8 cellular contexts compared by ENCODE assay signal in the genomic region with DNA sequence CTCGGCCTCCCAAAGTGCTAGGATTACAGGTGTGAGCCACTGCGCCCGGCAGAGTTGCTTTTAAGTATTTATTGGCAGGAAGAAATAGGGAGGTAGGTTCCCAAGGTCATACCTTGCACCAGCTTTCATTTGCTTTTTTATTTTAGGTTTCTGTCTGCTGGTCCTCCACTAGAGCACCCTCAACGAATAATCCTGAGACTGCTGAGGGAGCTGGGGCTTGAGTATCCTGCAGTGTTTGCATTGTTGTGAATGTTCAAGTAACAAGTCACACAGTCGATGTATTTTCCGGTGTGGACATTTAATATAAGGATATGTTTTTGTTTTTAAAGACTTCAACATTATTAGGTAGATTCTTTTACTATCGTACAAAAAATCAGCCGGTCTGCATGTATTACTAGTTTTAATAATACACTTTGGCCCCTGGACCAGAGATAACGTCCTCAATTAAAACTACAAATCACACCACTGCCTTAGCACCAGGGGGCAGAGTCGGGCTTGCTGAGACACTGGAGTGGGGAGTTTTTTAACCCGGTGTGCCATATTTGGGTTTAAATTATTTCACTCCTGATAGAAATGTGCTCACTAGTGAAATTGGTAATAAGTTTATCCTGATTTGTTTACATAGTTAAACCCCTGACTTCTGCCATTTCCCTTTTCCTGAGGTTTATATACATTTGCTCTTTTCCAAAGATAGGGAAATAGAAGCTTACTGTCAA. TPM values are rescaled to one million over a fixed set of nuclear protein-coding genes. Genes with fewer than 3 reads are reported as not detected.
A peak's percentile ranks its signal among the peaks of the same experiment; 100 is the strongest.
DNase-seq lines count a peak whose midpoint lies in the region; ATAC-seq and TF ChIP-seq lines count a peak whose summit lies in the region.

No MANE protein-coding gene starts in this region.

- TF ChIP-seq CTCF in right atrium auricular region (IDR thresholded peaks at IDR 0.05) (peak in 1 of 2 donors; percentile 72), lower leg skin (IDR thresholded peaks at IDR 0.05) (no peak)

- intact Hi-C loops in Right ventricle myocardium inferior (cut with DNase I) (loop anchor here (10.0 kb wide), 1 partner anchor 489 kb away; no protein-coding TSS in a partner anchor), lower leg skin (cut with DNase I; ENCODE audit: low total_unique reads) (no loop called here)

- H3K4me3 ChIP-seq in right atrium auricular region, result no peak overlapping the region
- no peak overlapping the region for H3K4me3 ChIP-seq in lower leg skin (ENCODE audit: low read depth, poor library complexity, severe bottlenecking)

- no peak overlapping the region for H3K27ac ChIP-seq in right atrium auricular region

- H3K27me3 ChIP-seq in right atrium auricular region, result no peaks in the 10 kb centered on the region

- DNase-seq in Right ventricle myocardium inferior (ENCODE audit: missing footprints), result peak; percentile 72
- no peak for DNase-seq in right atrium auricular region (ENCODE audit: low spot score)
- peak; percentile 6 to 19 for DNase-seq in NOMO-1 (lab: John Stamatoyannopoulos, UW; ENCODE audit: unreplicated experiment in 2 of 2)
- DNase-seq in cerebellar cortex (ENCODE audit: low spot score), result peak; percentile 63
- DNase-seq in lung microvascular endothelial cell (ENCODE audit: low read depth in 2 of 2), result peak; percentile 49 to 55
- no peak for DNase-seq in lower leg skin (ENCODE audit: low spot score in 2 of 2)

- H3K4me1 ChIP-seq in right atrium auricular region, result peaks cover 0 to 41% of the 10 kb centered on the region in 2 donors

- ATAC-seq in Right ventricle myocardium inferior (no peak), HG02678 (IDR thresholded peaks at IDR 0.05; ENCODE audit: unreplicated experiment) (peak; percentile 65), GM18873 (IDR thresholded peaks at IDR 0.05; ENCODE audit: low FRiP score, unreplicated experiment) (no peak)

- H3K36me3 ChIP-seq in right atrium auricular region, result no peaks in the 10 kb centered on the region

- whole genome bisulfite sequencing in lower leg skin, 2 donors, result 74 to 80% methylated on average over 11 of the region's 11 CpGs

- no peaks in the 10 kb centered on the region for H3K9me3 ChIP-seq in right atrium auricular region

- no peak for TF ChIP-seq POLR2A in lower leg skin (IDR thresholded peaks at IDR 0.05)

RNA-seq across cellular contexts. Expression of a gene that starts 11.6 kb away (rescaled TPM):
- 41.5 TPM for total RNA-seq in Right ventricle myocardium inferior
- total RNA-seq in right atrium auricular region, result 10 to 100 TPM; 27.8 to 52.1 TPM
- total RNA-seq in lung microvascular endothelial cell, result 8.9 and 16.6 TPM in 2 replicates
- total RNA-seq in lower leg skin, result 10 to 100 TPM; 16.1 to 18.7 (median 17.4) TPM

Comparison
In these comparisons a context has a peak if more than half of its experiments do, and no peak if none do; other contexts are left out.
1. DNase-seq: peak in Right ventricle myocardium inferior (single experiment), NOMO-1 (2 of 2), cerebellar cortex (single experiment) and lung microvascular endothelial cell (2 of 2); none in right atrium auricular region (single experiment) and lower leg skin (0 of 2).